Comparison of ENCODE assay signal across 10 cellular contexts in genomic region chr2:217935901-217936684, GRCh38.
A peak's percentile ranks its signal among the peaks of the same experiment; 100 is the strongest.
DNase-seq lines count a peak whose midpoint lies in the region; ATAC-seq and TF ChIP-seq lines count a peak whose summit lies in the region.
"Had no signal": no experiment of that assay in that cellular context is flagged by ENCODE, and none has a peak within 500 bp of the region (broad histone marks: within the 10 kb centered on the region; RNA-seq: fewer than 3 reads in every experiment).

No MANE protein-coding gene starts in this region.

- H3K4me1 ChIP-seq in right lobe of liver = peaks cover 0 to 100% (median 47%) of the 10 kb centered on the region in 4 donors

- no peak for TF ChIP-seq POLR2A in right lobe of liver (IDR thresholded peaks at IDR 0.05)

- no peaks in the 10 kb centered on the region for H3K9me3 Mint-ChIP-seq in HFFc6
- no peaks in the 10 kb centered on the region for H3K9me3 Mint-ChIP-seq in stimulated activated memory B cell treated with anti-CD40 and anti-IgM and Interleukin-4, amounts not matched to agents 10 μg/mL and 1 μg/mL and 100 μg/mL, for 72 hours
- H3K9me3 Mint-ChIP-seq: central memory CD8-positive, alpha-beta T cell had no signal

- no peak for ATAC-seq in right lobe of liver
- no peak for ATAC-seq in stimulated activated memory B cell treated with anti-CD40 and anti-IgM and Interleukin-4, amounts not matched to agents 10 μg/mL and 1 μg/mL and 100 μg/mL, for 72 hours
- no peak for ATAC-seq in HG02678 (IDR thresholded peaks at IDR 0.05; ENCODE audit: unreplicated experiment)

- peaks cover 92% of the 10 kb centered on the region for H3K4me1 Mint-ChIP-seq in HFFc6 (ENCODE audit: low read depth)
- H3K4me1 Mint-ChIP-seq in stimulated activated memory B cell treated with anti-CD40 and anti-IgM and Interleukin-4, amounts not matched to agents 10 μg/mL and 1 μg/mL and 100 μg/mL, for 72 hours = peaks cover 6% of the 10 kb centered on the region
- H3K4me1 Mint-ChIP-seq: central memory CD8-positive, alpha-beta T cell had no signal

- H3K27ac ChIP-seq in coronary artery (peak overlapping the region; percentile 93 to 99), right lobe of liver (peak overlapping the region; percentile 64 to 97 (median 89)), substantia nigra (ENCODE audit: low read depth, low read length, poor library complexity, severe bottlenecking) (peak overlapping the region; percentile 46)

- H3K27me3 Mint-ChIP-seq in HFFc6 (ENCODE audit: insufficient read depth) = peaks cover 2% of the 10 kb centered on the region; the same call in 1 of the 2 replicates
- H3K27me3 Mint-ChIP-seq in stimulated activated memory B cell treated with anti-CD40 and anti-IgM and Interleukin-4, amounts not matched to agents 10 μg/mL and 1 μg/mL and 100 μg/mL, for 72 hours = peaks cover 38% of the 10 kb centered on the region

- TF ChIP-seq CTCF in HFFc6 (IDR thresholded peaks at IDR 0.05) (no peak), coronary artery (IDR thresholded peaks at IDR 0.05) (no peak), right lobe of liver (IDR thresholded peaks at IDR 0.05) (no peak)

- WGBS in right lobe of liver (ENCODE audit: insufficient coverage, low coverage, low lambda C conversion rate, missing lambda C conversion rate) = 45% methylated on average over 8 of the region's 10 CpGs

- DNase-seq in HFFc6 = peak; percentile 40
- no peak for DNase-seq in coronary artery (ENCODE audit: low spot score)
- DNase-seq in right lobe of liver = peak in 2 of 3 donors; percentile 21 to 37
- no peak for DNase-seq in substantia nigra (lab: John Stamatoyannopoulos, UW)
- DNase-seq in KG1 (lab: John Stamatoyannopoulos, UW) = no peak
- no peak for DNase-seq in NCI-H146 (lab: John Stamatoyannopoulos, UW)
- DNase-seq: activated CD8-positive, alpha-beta memory T cell treated with anti-CD3 and anti-CD28 coated beads for 24 hours had no signal

- no peaks in the 10 kb centered on the region for H3K9me3 ChIP-seq in right lobe of liver

- intact Hi-C loops in right lobe of liver (cut with DNase I) = loop anchor here in 1 of 2 donors (10.0 kb wide), 1 partner anchor 49 kb away; no protein-coding TSS in a partner anchor

- peaks cover 0 to 6% (median 0%) of the 10 kb centered on the region in 4 donors for H3K36me3 ChIP-seq in right lobe of liver

- peak overlapping the region; percentile 99 for H3K4me3 ChIP-seq in coronary artery
- peak overlapping the region in 1 of 3 donors; percentile 16 for H3K4me3 ChIP-seq in right lobe of liver

- H3K36me3 Mint-ChIP-seq in HFFc6 (ENCODE audit: low read depth) = 0 out of 2 replicates have a peak, but pooled peaks cover 4% of the 10 kb centered on the region
- H3K36me3 Mint-ChIP-seq in stimulated activated memory B cell treated with anti-CD40 and anti-IgM and Interleukin-4, amounts not matched to agents 10 μg/mL and 1 μg/mL and 100 μg/mL, for 72 hours = no peaks in the 10 kb centered on the region

- peak overlapping the region; percentile 71 for H3K4me3 Mint-ChIP-seq in HFFc6
- no peak overlapping the region for H3K4me3 Mint-ChIP-seq in stimulated activated memory B cell treated with anti-CD40 and anti-IgM and Interleukin-4, amounts not matched to agents 10 μg/mL and 1 μg/mL and 100 μg/mL, for 72 hours
- H3K4me3 Mint-ChIP-seq: central memory CD8-positive, alpha-beta T cell had no signal

- H3K27ac Mint-ChIP-seq in HFFc6 = peak overlapping the region; percentile 91
- H3K27ac Mint-ChIP-seq in stimulated activated memory B cell treated with anti-CD40 and anti-IgM and Interleukin-4, amounts not matched to agents 10 μg/mL and 1 μg/mL and 100 μg/mL, for 72 hours = no peak overlapping the region

- no peaks in the 10 kb centered on the region for H3K27me3 ChIP-seq in right lobe of liver

Comparison
In these comparisons a context has a peak if more than half of its experiments do, and no peak if none do; other contexts are left out.
1. DNase-seq: peak in HFFc6 (single experiment) and right lobe of liver (2 of 3); none in coronary artery (single experiment), substantia nigra (0 of 49), KG1 (single experiment) and NCI-H146 (single experiment).
2. H3K27ac ChIP-seq: peak in every context shown above with its lines; median percentile 96 in coronary artery; 89 in right lobe of liver; 46 in substantia nigra.